19 cellular contexts compared by ENCODE assay signal in the genomic region with DNA sequence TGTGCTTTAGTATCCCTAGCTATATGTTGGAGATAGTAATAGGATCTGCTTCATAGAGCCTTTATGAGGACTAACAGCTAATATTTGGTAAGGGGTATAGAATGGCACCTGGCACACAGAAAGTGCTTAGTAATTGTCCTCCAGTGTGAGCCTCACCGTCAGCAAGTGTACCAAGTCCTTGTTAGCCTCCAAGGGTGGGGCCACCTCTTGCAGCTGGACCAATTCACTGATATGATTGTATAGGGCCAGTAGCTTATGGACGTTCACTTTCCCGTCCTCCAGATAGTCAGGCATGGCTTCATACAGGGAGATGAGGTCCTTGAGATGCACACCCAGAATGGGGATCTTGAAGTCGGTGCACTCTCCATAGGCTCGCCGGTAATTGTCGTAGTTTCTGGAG. TPM values are rescaled to one million over a fixed set of nuclear protein-coding genes. Genes with fewer than 3 reads are reported as not detected.
DNase-seq lines count a peak whose midpoint lies in the region; ATAC-seq and TF ChIP-seq lines count a peak whose summit lies in the region.
"Had no signal": no experiment of that assay in that cellular context is flagged by ENCODE, and none has a peak within 500 bp of the region (broad histone marks: within the 10 kb centered on the region; RNA-seq: fewer than 3 reads in every experiment).

No MANE protein-coding gene starts in this region.

- CTCF ChIA-PET in activated CD8-positive, alpha-beta memory T cell treated with anti-CD3 and anti-CD28 coated beads, Interleukin-2, amount 10 ng/mL, durations not matched to agents 7 days and 5 days (lab: Charles Lee), result interaction anchor here (1.2 to 1.8 kb wide), 4 partner anchors 9 to 192 kb away, joined by 3 to 7 read pairs (median 3); no protein-coding TSS in a partner anchor

- peak overlapping the region; percentile 54 for H3K27ac Mint-ChIP-seq in activated CD8-positive, alpha-beta memory T cell treated with anti-CD3 and anti-CD28 coated beads, Interleukin-2, amount 10 ng/mL, durations not matched to agents 7 days and 5 days
- peak overlapping the region in 2 of 3 donors; percentile 79 to 86 for H3K27ac Mint-ChIP-seq in IgD-negative memory B cell
- H3K27ac Mint-ChIP-seq in activated naive CD8-positive, alpha-beta T cell, result peak overlapping the region; percentile 86
- peak overlapping the region; percentile 38 to 70 for H3K27ac Mint-ChIP-seq in natural killer cell
- H3K27ac Mint-ChIP-seq in effector memory CD8-positive, alpha-beta T cell, result peak overlapping the region in 1 of 2 donors; percentile 88
- H3K27ac Mint-ChIP-seq: H9 had no signal

- no peak for TF ChIP-seq CTCF in natural killer cell (IDR thresholded peaks at IDR 0.05)

- ATAC-seq in activated CD8-positive, alpha-beta memory T cell treated with anti-CD3 and anti-CD28 coated beads, Interleukin-2, amount 10 ng/mL, durations not matched to agents 7 days and 5 days, result no peak
- ATAC-seq in natural killer cell, result no peak
- ATAC-seq in effector memory CD8-positive, alpha-beta T cell (replicated peaks), result no peak
- ATAC-seq: heart left ventricle, psoas muscle had no signal

- intact Hi-C loops in natural killer cell (cut with micrococcal nuclease), result no loop called here

- H3K36me3 Mint-ChIP-seq in activated CD8-positive, alpha-beta memory T cell treated with anti-CD3 and anti-CD28 coated beads, Interleukin-2, amount 10 ng/mL, durations not matched to agents 7 days and 5 days, result peaks cover 86% of the 10 kb centered on the region
- peaks cover 3% of the 10 kb centered on the region for H3K36me3 Mint-ChIP-seq in IgD-negative memory B cell
- H3K36me3 Mint-ChIP-seq in activated naive CD8-positive, alpha-beta T cell, result peaks cover 11% of the 10 kb centered on the region
- peaks cover 28% of the 10 kb centered on the region for H3K36me3 Mint-ChIP-seq in natural killer cell
- peaks cover 89% of the 10 kb centered on the region for H3K36me3 Mint-ChIP-seq in effector memory CD8-positive, alpha-beta T cell (ENCODE audit: insufficient read depth)
- H3K36me3 Mint-ChIP-seq: brain had no signal

- no peak for DNase-seq in activated CD8-positive, alpha-beta memory T cell treated with anti-CD3 and anti-CD28 coated beads, Interleukin-2, amount 10 ng/mL, durations not matched to agents 7 days and 5 days
- no peak for DNase-seq in activated CD8-positive, alpha-beta memory T cell treated with anti-CD3 and anti-CD28 coated beads for 24 hours
- DNase-seq in natural killer cell, result no peak
- DNase-seq in stimulated activated CD4-positive, alpha-beta T cell treated with anti-CD3 and anti-CD28 coated beads, Interleukin-15, amount 100 ng/mL, for 24 hours, result no peak
- no peak for DNase-seq in effector memory CD8-positive, alpha-beta T cell
- DNase-seq: ACHN; activated CD4-positive, alpha-beta T cell treated with anti-CD3 and anti-CD28 coated beads, Interleukin-2, amount 50 U/mL, for 4 hours; activated T-cell treated with anti-CD3 and anti-CD28 coated beads, Interleukin-2, amount 50 U/mL, for 1 hour; adrenal gland; H9; heart left ventricle; NCI-H1092; NCI-H187 treated with DMSO at 0.1 percent for 48 hours; NCI-H526 treated with DMSO at 0.1 percent for 48 hours; psoas muscle; WERI-Rb-1 had no signal

- H3K4me1 Mint-ChIP-seq in activated CD8-positive, alpha-beta memory T cell treated with anti-CD3 and anti-CD28 coated beads, Interleukin-2, amount 10 ng/mL, durations not matched to agents 7 days and 5 days, result peaks cover 64% of the 10 kb centered on the region
- H3K4me1 Mint-ChIP-seq in IgD-negative memory B cell (peaks cover 0 to 2% (median 0%) of the 10 kb centered on the region in 3 donors), natural killer cell (no peaks in the 10 kb centered on the region)
- H3K4me1 Mint-ChIP-seq in activated naive CD8-positive, alpha-beta T cell (ENCODE audit: low read depth), result peaks cover 21% of the 10 kb centered on the region
- H3K4me1 Mint-ChIP-seq in effector memory CD8-positive, alpha-beta T cell (ENCODE audit: low read depth in 2 of 2), result peaks cover 2 to 17% of the 10 kb centered on the region in 2 donors
- H3K4me1 Mint-ChIP-seq: brain had no signal

- H3K9me3 Mint-ChIP-seq in activated CD8-positive, alpha-beta memory T cell treated with anti-CD3 and anti-CD28 coated beads, Interleukin-2, amount 10 ng/mL, durations not matched to agents 7 days and 5 days (ENCODE audit: low read depth), result no peaks in the 10 kb centered on the region
- H3K9me3 Mint-ChIP-seq in IgD-negative memory B cell (no peaks in the 10 kb centered on the region), natural killer cell (no peaks in the 10 kb centered on the region)
- no peaks in the 10 kb centered on the region for H3K9me3 Mint-ChIP-seq in activated naive CD8-positive, alpha-beta T cell (ENCODE audit: low read depth)
- no peaks in the 10 kb centered on the region for H3K9me3 Mint-ChIP-seq in effector memory CD8-positive, alpha-beta T cell
- H3K9me3 Mint-ChIP-seq: brain, H9 had no signal

- H3K27me3 Mint-ChIP-seq in activated CD8-positive, alpha-beta memory T cell treated with anti-CD3 and anti-CD28 coated beads, Interleukin-2, amount 10 ng/mL, durations not matched to agents 7 days and 5 days, result no peaks in the 10 kb centered on the region
- H3K27me3 Mint-ChIP-seq in IgD-negative memory B cell, result no peaks in the 10 kb centered on the region
- H3K27me3 Mint-ChIP-seq in activated naive CD8-positive, alpha-beta T cell, result no peaks in the 10 kb centered on the region
- H3K27me3 Mint-ChIP-seq in natural killer cell (ENCODE audit: low read depth in 2 of 2), result no peaks in the 10 kb centered on the region
- no peaks in the 10 kb centered on the region for H3K27me3 Mint-ChIP-seq in effector memory CD8-positive, alpha-beta T cell
- H3K27me3 Mint-ChIP-seq: brain had no signal

- no peak overlapping the region for H3K4me3 Mint-ChIP-seq in activated CD8-positive, alpha-beta memory T cell treated with anti-CD3 and anti-CD28 coated beads, Interleukin-2, amount 10 ng/mL, durations not matched to agents 7 days and 5 days
- H3K4me3 Mint-ChIP-seq in IgD-negative memory B cell, result no peak overlapping the region
- no peak overlapping the region for H3K4me3 Mint-ChIP-seq in activated naive CD8-positive, alpha-beta T cell
- H3K4me3 Mint-ChIP-seq in natural killer cell, result no peak overlapping the region
- no peak overlapping the region for H3K4me3 Mint-ChIP-seq in effector memory CD8-positive, alpha-beta T cell
- H3K4me3 Mint-ChIP-seq: brain, H9 had no signal

RNA-seq across cellular contexts. Expression of a gene that starts 53.6 kb away (rescaled TPM):
- 10 to 100 TPM; 34.8 to 41.4 TPM for total RNA-seq in activated CD8-positive, alpha-beta memory T cell treated with anti-CD3 and anti-CD28 coated beads, Interleukin-2, amount 10 ng/mL, durations not matched to agents 7 days and 5 days
- polyA plus RNA-seq in IgD-negative memory B cell, result 2.1 TPM
- 10 to 100 TPM; 27.5 to 34.0 (median 29.0) TPM for total RNA-seq in natural killer cell

RNA-seq across cellular contexts. Expression of a gene that starts 57.0 kb away (rescaled TPM):
- total RNA-seq in activated CD8-positive, alpha-beta memory T cell treated with anti-CD3 and anti-CD28 coated beads, Interleukin-2, amount 10 ng/mL, durations not matched to agents 7 days and 5 days, result 100 to 1,000 TPM; 143 to 202 TPM
- polyA plus RNA-seq in IgD-negative memory B cell, result 32.6 TPM
- total RNA-seq in natural killer cell, result 100 to 1,000 TPM in 1 of 3 donors, 10 to 100 TPM in 2; 65.9 to 122 (median 96.5) TPM
